8 cellular contexts compared by ENCODE assay signal in genomic region chr7:106041140-106041717, GRCh38.
A peak's percentile ranks its signal among the peaks of the same experiment; 100 is the strongest.
DNase-seq lines count a peak whose midpoint lies in the region; FAIRE-seq and TF ChIP-seq lines count a peak whose summit lies in the region.

No MANE protein-coding gene starts in this region.

- no peak for TF ChIP-seq POLR2A in GM12891 (IDR thresholded peaks at IDR 0.05; ENCODE audit: low read depth, low read length)

- H3K4me3 Mint-ChIP-seq in Caco-2 (ENCODE audit: unreplicated experiment) = no peak overlapping the region
- H3K4me3 Mint-ChIP-seq in activated naive CD4-positive, alpha-beta T cell treated with anti-CD3 and anti-CD28 coated beads, Interleukin-2, amount 10 ng/mL, durations not matched to agents 7 days and 5 days = no peak overlapping the region

- H3K4me1 ChIP-seq in Caco-2 = no peaks in the 10 kb centered on the region

- peak; percentile 79 to 87 for TF ChIP-seq CTCF in Caco-2 (IDR thresholded peaks at IDR 0.05; ENCODE audit: insufficient read depth in 1 of 2, low read depth in 1 of 2, low read length in 1 of 2, severe bottlenecking in 1 of 2, unreplicated experiment in 1 of 2)

- H3K9me3 ChIP-seq in Caco-2 = no peaks in the 10 kb centered on the region

- H3K27me3 Mint-ChIP-seq in Caco-2 (ENCODE audit: insufficient read depth, unreplicated experiment) = peaks cover 9% of the 10 kb centered on the region
- H3K27me3 Mint-ChIP-seq in activated naive CD4-positive, alpha-beta T cell treated with anti-CD3 and anti-CD28 coated beads, Interleukin-2, amount 10 ng/mL, durations not matched to agents 7 days and 5 days = peaks cover 57% of the 10 kb centered on the region

- POLR2A ChIA-PET in Caco-2 (lab: Charles Lee) = no interaction called here

- no peak overlapping the region for H3K27ac Mint-ChIP-seq in Caco-2 (ENCODE audit: unreplicated experiment)
- no peak overlapping the region for H3K27ac Mint-ChIP-seq in activated naive CD4-positive, alpha-beta T cell treated with anti-CD3 and anti-CD28 coated beads, Interleukin-2, amount 10 ng/mL, durations not matched to agents 7 days and 5 days

- no peaks in the 10 kb centered on the region for H3K27me3 ChIP-seq in Caco-2 (replicated peaks; ENCODE audit: control insufficient read depth, insufficient read depth, low read length)

- no peak overlapping the region for H3K4me3 ChIP-seq in Caco-2 (ENCODE audit: low read depth, low read length)

- no TSS peak for BruUV-seq in Caco-2 (replicated peaks; lab: Mats Ljungman, UMichigan)

- no peaks in the 10 kb centered on the region for H3K36me3 ChIP-seq in Caco-2 (ENCODE audit: control insufficient read depth, insufficient read depth, low read length)

- intact Hi-C loops in Caco-2 (cut with micrococcal nuclease; ENCODE audit: unreplicated experiment) = loop anchor here (1.0 kb wide), 1 partner anchor 107 kb away; no protein-coding TSS in a partner anchor

- H3K4me1 Mint-ChIP-seq in Caco-2 (ENCODE audit: low read depth, unreplicated experiment) = peaks cover 6% of the 10 kb centered on the region
- H3K4me1 Mint-ChIP-seq in activated naive CD4-positive, alpha-beta T cell treated with anti-CD3 and anti-CD28 coated beads, Interleukin-2, amount 10 ng/mL, durations not matched to agents 7 days and 5 days = peaks cover 33% of the 10 kb centered on the region

- CTCF ChIA-PET in Caco-2 (lab: Charles Lee) = interaction anchor here (0.6 to 2.6 kb wide), 3 partner anchors 11 to 107 kb away, joined by 3 to 23 read pairs (median 3); no protein-coding TSS in a partner anchor
- CTCF ChIA-PET in activated naive CD4-positive, alpha-beta T cell treated with anti-CD3 and anti-CD28 coated beads, Interleukin-2, amount 10 ng/mL, durations not matched to agents 7 days and 5 days (lab: Charles Lee) = interaction anchor here (0.8 to 6.5 kb wide), 18 partner anchors 11 to 398 kb away, joined by 3 to 88 read pairs (median 4); no protein-coding TSS in a partner anchor

- DNase-seq in Caco-2 = peak; percentile 56 to 61
- peak; percentile 41 for DNase-seq in GM19240 (ENCODE audit: insufficient read length, low spot score)
- DNase-seq in NCI-H2196 treated with DMSO at 0.1 percent for 48 hours (lab: John Stamatoyannopoulos, UW; ENCODE audit: unreplicated experiment) = peak; percentile 53
- peak; percentile 46 for DNase-seq in activated naive CD4-positive, alpha-beta T cell treated with anti-CD3 and anti-CD28 coated beads, Interleukin-2, amount 10 ng/mL, durations not matched to agents 7 days and 5 days
- peak; percentile 41 for DNase-seq in iPS DF 4.7 (ENCODE audit: extremely low read depth, low spot score)
- peak; percentile 24 to 27 for DNase-seq in stimulated activated CD4-positive, alpha-beta T cell treated with anti-CD3 and anti-CD28 coated beads, Interleukin-2, amount 100 ng/mL, for 48 hours
- no peak for DNase-seq in middle frontal gyrus (ENCODE audit: extremely low spot score, low spot score)
- DNase-seq in GM12891 (ENCODE audit: insufficient read length, low spot score) = no peak

- H3K9me3 Mint-ChIP-seq in Caco-2 (ENCODE audit: unreplicated experiment) = no peaks in the 10 kb centered on the region
- H3K9me3 Mint-ChIP-seq in activated naive CD4-positive, alpha-beta T cell treated with anti-CD3 and anti-CD28 coated beads, Interleukin-2, amount 10 ng/mL, durations not matched to agents 7 days and 5 days = no peaks in the 10 kb centered on the region

- no peaks in the 10 kb centered on the region for H3K36me3 Mint-ChIP-seq in Caco-2 (ENCODE audit: insufficient read depth, unreplicated experiment)
- no peaks in the 10 kb centered on the region for H3K36me3 Mint-ChIP-seq in activated naive CD4-positive, alpha-beta T cell treated with anti-CD3 and anti-CD28 coated beads, Interleukin-2, amount 10 ng/mL, durations not matched to agents 7 days and 5 days

- FAIRE-seq in GM12891 (lab: Jason Lieb, UNC) = no peak

TF ChIP-seq in GM12891, 5 proteins besides CTCF, POLR2A, EP300 and RAD21:
- TF ChIP-seq TAF1 (IDR thresholded peaks at IDR 0.05; ENCODE audit: low read depth, low read length) (no peak), PAX5 (IDR thresholded peaks at IDR 0.05; ENCODE audit: insufficient read depth, low read length, severe bottlenecking) (no peak), POU2F2 (IDR thresholded peaks at IDR 0.05; ENCODE audit: low read depth, low read length) (no peak), POLR2AphosphoS5 (IDR thresholded peaks at IDR 0.05; ENCODE audit: low read depth, low read length) (no peak), SPI1 (IDR thresholded peaks at IDR 0.05; ENCODE audit: low read depth, low read length) (no peak)
TF ChIP-seq in GM12891: peak in this region for 0.

Comparison
In these comparisons a context has a peak if more than half of its experiments do, and no peak if none do; other contexts are left out.
1. DNase-seq: peak in Caco-2 (2 of 2), GM19240 (single experiment), NCI-H2196 treated with DMSO at 0.1 percent for 48 hours (single experiment), activated naive CD4-positive, alpha-beta T cell treated with anti-CD3 and anti-CD28 coated beads, Interleukin-2, amount 10 ng/mL, durations not matched to agents 7 days and 5 days (single experiment), iPS DF 4.7 (single experiment) and stimulated activated CD4-positive, alpha-beta T cell treated with anti-CD3 and anti-CD28 coated beads, Interleukin-2, amount 100 ng/mL, for 48 hours (2 of 2); none in middle frontal gyrus (single experiment) and GM12891 (single experiment).